ENCODE assay signal across 10 cellular contexts in the genomic region with DNA sequence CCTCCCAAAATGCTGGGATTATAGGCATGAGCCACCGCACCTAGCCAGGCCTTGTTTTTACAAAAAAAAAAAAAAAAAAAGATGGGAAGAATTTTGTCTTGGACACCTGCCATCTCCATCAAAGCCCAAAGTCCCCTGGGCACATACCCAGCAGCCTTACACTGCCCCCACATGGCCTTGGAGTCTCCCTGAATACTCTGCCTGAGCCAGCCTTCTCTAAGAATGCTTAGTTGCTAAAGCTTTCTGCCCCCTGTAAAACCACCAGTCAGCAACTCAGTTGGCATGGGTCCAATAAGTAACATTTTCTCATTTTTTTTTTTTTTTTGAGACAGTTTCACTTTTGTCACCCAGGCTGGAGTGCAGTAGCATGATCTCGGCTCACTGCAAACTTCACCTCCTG. TPM values are rescaled to one million over a fixed set of nuclear protein-coding genes. Genes with fewer than 3 reads are reported as not detected.
A peak's percentile ranks its signal among the peaks of the same experiment; 100 is the strongest.
DNase-seq lines count a peak whose midpoint lies in the region; ATAC-seq and TF ChIP-seq lines count a peak whose summit lies in the region.
"Had no signal": no experiment of that assay in that cellular context is flagged by ENCODE, and none has a peak within 500 bp of the region (broad histone marks: within the 10 kb centered on the region; RNA-seq: fewer than 3 reads in every experiment).

No MANE protein-coding gene starts in this region.

- peaks cover 0 to 10% (median 0%) of the 10 kb centered on the region in 4 donors for H3K4me1 ChIP-seq in right lobe of liver

- TF ChIP-seq CTCF in right lobe of liver (IDR thresholded peaks at IDR 0.05) = peak; percentile 36 to 64 (median 53)

- H3K4me3 ChIP-seq in right lobe of liver = no peak overlapping the region

- no peaks in the 10 kb centered on the region for H3K9me3 ChIP-seq in right lobe of liver

- H3K36me3 ChIP-seq in right lobe of liver = no peaks in the 10 kb centered on the region

- no peaks in the 10 kb centered on the region for H3K27me3 ChIP-seq in right lobe of liver

- DNase-seq in EH (ENCODE audit: low read depth) (peak; percentile 29), HT1080 (ENCODE audit: low read depth) (peak; percentile 50), astrocyte of the hippocampus (ENCODE audit: low read depth, low spot score) (peak; percentile 66), right lobe of liver (peak; percentile 36 to 77 (median 71)), activated T-cell treated with anti-CD3 and anti-CD28 coated beads for 4 hours (no peak), DMS114 treated with DMSO at 0.1 percent for 48 hours (lab: John Stamatoyannopoulos, UW; ENCODE audit: unreplicated experiment) (no peak), SIG-M5 (lab: John Stamatoyannopoulos, UW) (no peak)
- DNase-seq in stimulated activated CD4-positive, alpha-beta T cell treated with anti-CD3 and anti-CD28 coated beads, Interleukin-2, amount 100 ng/mL, for 48 hours = no peak
- DNase-seq: naive B cell had no signal

- intact Hi-C loops in right lobe of liver (cut with DNase I) = no loop called here

- 27% methylated on average over 2 of the region's 2 CpGs for WGBS in right lobe of liver (ENCODE audit: insufficient coverage, low coverage, low lambda C conversion rate, missing lambda C conversion rate)

- no peak overlapping the region for H3K27ac ChIP-seq in right lobe of liver

- no peak for TF ChIP-seq POLR2A in right lobe of liver (IDR thresholded peaks at IDR 0.05)

- peak; percentile 96 to 98 (median 97) for ATAC-seq in right lobe of liver

RNA-seq across cellular contexts. Expression of a gene that starts 40.6 kb away (rescaled TPM):
- 16.6 and 27.1 TPM in 2 replicates for total RNA-seq in HT1080 (2014; rRNA removed; shearing (Covaris generic))
- 35.3 and 36.1 TPM in 2 replicates for polyA plus RNA-seq in HT1080 (2015; cell fraction: cytosol; rRNA removed)
- 17.8 and 21.6 TPM in 2 replicates for polyA plus RNA-seq in HT1080 (2015; cell fraction: nucleus; rRNA removed)
- 1 to 10 TPM in 1 of 6 experiments, under 1 TPM in 4, not detected in 1; 0.15 to 1.1 (median 0.67) TPM for total RNA-seq in right lobe of liver

RNA-seq across cellular contexts. Expression of a gene that starts 47.2 kb away (rescaled TPM):
- total RNA-seq in HT1080 (2014; rRNA removed; shearing (Covaris generic)) = not detected in 2 replicates
- polyA plus RNA-seq in HT1080 (2015; cell fraction: cytosol; rRNA removed) = 0.05 and 0.06 TPM in 2 replicates
- polyA plus RNA-seq in HT1080 (2015; cell fraction: nucleus; rRNA removed) = 0.07 TPM in 1 of 2 replicates, not detected in the other
- 10 to 100 TPM in 1 of 6 experiments, 1 to 10 TPM in 5; 3.6 to 20.9 (median 9.0) TPM for total RNA-seq in right lobe of liver
- total RNA-seq: activated CD8-positive, alpha-beta memory T cell treated with anti-CD3 and anti-CD28 coated beads for 36 hours had no signal

RNA-seq across cellular contexts. Expression of a gene that starts 51.5 kb away (rescaled TPM):
- not detected in 2 replicates for total RNA-seq in HT1080 (2014; rRNA removed; shearing (Covaris generic))
- not detected in 2 replicates for polyA plus RNA-seq in HT1080 (2015; cell fraction: cytosol; rRNA removed)
- not detected in 2 replicates for polyA plus RNA-seq in HT1080 (2015; cell fraction: nucleus; rRNA removed)
- total RNA-seq in right lobe of liver = not detected
- total RNA-seq: activated CD8-positive, alpha-beta memory T cell treated with anti-CD3 and anti-CD28 coated beads for 36 hours had no signal

Comparison
In these comparisons a context has a peak if more than half of its experiments do, and no peak if none do; other contexts are left out.
1. DNase-seq: peak in EH (single experiment), HT1080 (single experiment), astrocyte of the hippocampus (single experiment) and right lobe of liver (3 of 3); none in stimulated activated CD4-positive, alpha-beta T cell treated with anti-CD3 and anti-CD28 coated beads, Interleukin-2, amount 100 ng/mL, for 48 hours (0 of 2), activated T-cell treated with anti-CD3 and anti-CD28 coated beads for 4 hours (single experiment), DMS114 treated with DMSO at 0.1 percent for 48 hours (single experiment) and SIG-M5 (single experiment).